ENCODE assay signal across 8 cellular contexts in the genomic region with DNA sequence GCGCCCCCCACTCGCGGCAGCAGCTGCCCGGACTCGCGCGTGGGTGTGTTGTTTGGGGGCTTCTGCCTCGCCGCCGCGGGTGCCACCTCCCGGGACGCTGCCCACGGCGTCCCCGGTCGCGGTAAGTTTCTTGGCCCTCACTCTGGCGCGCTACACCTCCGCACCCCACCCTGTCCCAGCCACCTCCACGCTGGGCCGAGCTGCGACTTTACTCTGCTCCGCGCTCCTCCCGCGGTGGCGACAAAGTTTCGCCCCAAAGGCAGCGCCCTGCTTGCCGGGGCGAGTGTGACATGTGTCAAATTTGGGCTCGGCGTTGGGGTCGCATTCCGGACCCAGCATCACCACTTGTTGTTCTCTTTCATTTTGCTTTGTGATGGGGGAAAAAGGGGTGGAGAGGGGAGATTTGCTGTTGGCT.
DNase-seq lines count a peak whose midpoint lies in the region; ATAC-seq and TF ChIP-seq lines count a peak whose summit lies in the region.

No MANE protein-coding gene starts in this region.

- peak overlapping the region; percentile 78 for H3K4me3 Mint-ChIP-seq in natural killer cell treated with Interleukin-12 subunit alpha and Interleukin-12 subunit beta and Interleukin-15 and Interleukin-18, amount 100 ng/mL, for 72 hours

- peaks cover 43 to 59% of the 10 kb centered on the region in 2 donors for H3K27me3 Mint-ChIP-seq in natural killer cell treated with Interleukin-12 subunit alpha and Interleukin-12 subunit beta and Interleukin-15 and Interleukin-18, amount 100 ng/mL, for 72 hours

- WGBS in SK-N-SH (ENCODE audit: low lambda C conversion rate) = 2% methylated on average over 34 of the region's 37 CpGs
- 1% methylated on average over 36 to 37 of the region's 37 CpGs for WGBS in esophagus, 2 donors

- ATAC-seq in SK-N-SH treated with all-trans-retinoic acid at 6 μM for 48 hours (no peak), GM21515 (IDR thresholded peaks at IDR 0.05; ENCODE audit: unreplicated experiment) (no peak), HG03442 (IDR thresholded peaks at IDR 0.05; ENCODE audit: unreplicated experiment) (no peak)
- ATAC-seq in natural killer cell treated with Interleukin-12 subunit alpha and Interleukin-12 subunit beta and Interleukin-15 and Interleukin-18, amount 100 ng/mL, for 72 hours = peak; percentile 18 to 53

- H3K9me3 ChIP-seq in SK-N-SH (no peaks in the 10 kb centered on the region), OCI-LY3 (ENCODE audit: insufficient read depth, low read length) (no peaks in the 10 kb centered on the region), esophagus (ENCODE audit: control insufficient read depth in 2 of 2, insufficient read depth in 1 of 2, low read depth in 1 of 2, low read length in 1 of 2) (no peaks in the 10 kb centered on the region)

- POLR2A ChIA-PET in SK-N-SH (lab: Yijun Ruan, JAX) = no interaction called here

- H3K9me3 Mint-ChIP-seq in natural killer cell treated with Interleukin-12 subunit alpha and Interleukin-12 subunit beta and Interleukin-15 and Interleukin-18, amount 100 ng/mL, for 72 hours = no peaks in the 10 kb centered on the region

- H3F3A ChIP-seq in SK-N-SH (replicated peaks; ENCODE audit: insufficient read depth) = peaks cover 3% of the 10 kb centered on the region

- H3K9me2 ChIP-seq in SK-N-SH = no peaks in the 10 kb centered on the region; the same call in 1 of the 2 replicates

- no peak for TF ChIP-seq EP300 in SK-N-SH (IDR thresholded peaks at IDR 0.05; ENCODE audit: borderline replicate concordance in 1 of 2, low read depth in 1 of 2, low read length in 1 of 2)

- H2AFZ ChIP-seq in SK-N-SH (ENCODE audit: low read depth) (no peak overlapping the region), OCI-LY3 (ENCODE audit: low read depth, low read length) (peak overlapping the region; percentile 94)

- H3K4me2 ChIP-seq in SK-N-SH (peak overlapping the region; percentile 73), OCI-LY3 (ENCODE audit: low read length) (peak overlapping the region; percentile 98)

- H3K9ac ChIP-seq in SK-N-SH (no peak overlapping the region), OCI-LY3 (ENCODE audit: low read length) (peak overlapping the region; percentile 90)

- no peak overlapping the region for H3K27ac Mint-ChIP-seq in natural killer cell treated with Interleukin-12 subunit alpha and Interleukin-12 subunit beta and Interleukin-15 and Interleukin-18, amount 100 ng/mL, for 72 hours

- H3K79me2 ChIP-seq in SK-N-SH (ENCODE audit: insufficient read depth) (no peaks in the 10 kb centered on the region), OCI-LY3 (ENCODE audit: low read length) (peaks cover 3% of the 10 kb centered on the region; the same call in 1 of the 2 replicates)

- peaks cover 0 to 3% of the 10 kb centered on the region in 2 experiments; a peak in 1 of 4 replicates for H3K4me1 ChIP-seq in SK-N-SH (ENCODE audit: control insufficient read depth in 1 of 2, insufficient read depth in 2 of 2, low read depth in 1 of 2, low read length in 1 of 2)
- H3K4me1 ChIP-seq in OCI-LY3 (ENCODE audit: low read length) = peaks cover 24% of the 10 kb centered on the region
- H3K4me1 ChIP-seq in esophagus (ENCODE audit: control insufficient read depth in 2 of 2, insufficient read depth in 2 of 2, low read length in 1 of 2) = peaks cover 0 to 3% of the 10 kb centered on the region in 2 donors

- DNase-seq in SK-N-SH = no peak
- DNase-seq in natural killer cell treated with Interleukin-12 subunit alpha and Interleukin-12 subunit beta and Interleukin-15 and Interleukin-18, amount 100 ng/mL, for 72 hours (ENCODE audit: low spot score) = no peak
- DNase-seq in cerebellar cortex (ENCODE audit: low spot score) = no peak

- no peak for TF ChIP-seq RAD21 in SK-N-SH (IDR thresholded peaks at IDR 0.05; ENCODE audit: low read length)

- CTCF ChIA-PET in SK-N-SH (lab: Yijun Ruan, JAX) = no interaction called here

- peaks cover 68% of the 10 kb centered on the region for H3K27me3 ChIP-seq in SK-N-SH (ENCODE audit: insufficient read depth)
- H3K27me3 ChIP-seq in OCI-LY3 (ENCODE audit: low read depth, low read length) = no peaks in the 10 kb centered on the region
- H3K27me3 ChIP-seq in esophagus (ENCODE audit: control insufficient read depth in 1 of 2, insufficient read depth in 2 of 2, low read length in 2 of 2) = no peaks in the 10 kb centered on the region

- H3K36me3 ChIP-seq in SK-N-SH (replicated peaks in 1 of 2; ENCODE audit: control insufficient read depth in 1 of 2, insufficient read depth in 2 of 2, low read length in 1 of 2) = no peaks in the 10 kb centered on the region
- H3K36me3 ChIP-seq in OCI-LY3 (replicated peaks; ENCODE audit: low read depth, low read length) = no peaks in the 10 kb centered on the region
- no peaks in the 10 kb centered on the region for H3K36me3 ChIP-seq in esophagus (ENCODE audit: control insufficient read depth in 2 of 2, insufficient read depth in 2 of 2, low read length in 1 of 2)

- no peak overlapping the region for H3K27ac ChIP-seq in SK-N-SH (ENCODE audit: low read depth in 2 of 2, low read length in 1 of 2)
- peak overlapping the region; percentile 90; the same call in 1 of the 2 replicates for H3K27ac ChIP-seq in OCI-LY3 (ENCODE audit: low read length)
- peak overlapping the region; percentile 95 for H3K27ac ChIP-seq in esophagus (ENCODE audit: low read depth in 2 of 2, low read length in 1 of 2)

- no peaks in the 10 kb centered on the region for H3K36me3 Mint-ChIP-seq in natural killer cell treated with Interleukin-12 subunit alpha and Interleukin-12 subunit beta and Interleukin-15 and Interleukin-18, amount 100 ng/mL, for 72 hours

- no peak for TF ChIP-seq CTCF in SK-N-SH (IDR thresholded peaks at IDR 0.05)
- no peak for TF ChIP-seq CTCF in OCI-LY3 (IDR thresholded peaks at IDR 0.05; ENCODE audit: low read depth, low read length)

- peaks cover 12 to 19% of the 10 kb centered on the region in 2 donors for H3K4me1 Mint-ChIP-seq in natural killer cell treated with Interleukin-12 subunit alpha and Interleukin-12 subunit beta and Interleukin-15 and Interleukin-18, amount 100 ng/mL, for 72 hours (ENCODE audit: low read depth in 2 of 2)

- H4K20me1 ChIP-seq in SK-N-SH (ENCODE audit: insufficient read depth) (no peaks in the 10 kb centered on the region), OCI-LY3 (ENCODE audit: insufficient read depth, low read length) (no peaks in the 10 kb centered on the region)

- H3K4me3 ChIP-seq in SK-N-SH (ENCODE audit: low read depth in 2 of 2, low read length in 1 of 2) (peak overlapping the region in 1 of 2 experiments; percentile 46; a peak in 3 of 4 replicates), OCI-LY3 (ENCODE audit: low read length) (peak overlapping the region; percentile 94), esophagus (ENCODE audit: low read depth in 1 of 2, low read length in 2 of 2) (peak overlapping the region; percentile 59 to 76)

TF ChIP-seq in SK-N-SH, 30 proteins besides CTCF, POLR2A, EP300 and RAD21:
- TF ChIP-seq POLR2AphosphoS5 (IDR thresholded peaks at IDR 0.05; ENCODE audit: low read depth, low read length) (no peak), EZH2phosphoT487 (IDR thresholded peaks at IDR 0.05; ENCODE audit: borderline replicate concordance, low read depth) (0 out of 2 replicates have a peak, but pooled peaks have one; percentile 4), FOXJ3 (CRISPR knock-in tag; IDR thresholded peaks at IDR 0.05) (no peak)

TF ChIP-seq in SK-N-SH treated with all-trans-retinoic acid at 6 μM for 48 hours, 23 proteins besides CTCF, POLR2A, EP300 and RAD21:
- TF ChIP-seq RARB (CRISPR knock-in tag; IDR thresholded peaks at IDR 0.05) (no peak), ZNF8 (CRISPR knock-in tag; IDR thresholded peaks at IDR 0.05) (no peak), ZC3H10 (CRISPR knock-in tag; IDR thresholded peaks at IDR 0.05) (no peak), TOX (CRISPR knock-in tag; IDR thresholded peaks at IDR 0.05; ENCODE audit: borderline replicate concordance) (no peak), TCF4 (CRISPR knock-in tag; IDR thresholded peaks at IDR 0.05; ENCODE audit: borderline replicate concordance) (no peak), ZNF565 (CRISPR knock-in tag; conservative IDR thresholded peaks at IDR 0.05; ENCODE audit: low read depth) (no peak)
- TF ChIP-seq, protein P1, sequence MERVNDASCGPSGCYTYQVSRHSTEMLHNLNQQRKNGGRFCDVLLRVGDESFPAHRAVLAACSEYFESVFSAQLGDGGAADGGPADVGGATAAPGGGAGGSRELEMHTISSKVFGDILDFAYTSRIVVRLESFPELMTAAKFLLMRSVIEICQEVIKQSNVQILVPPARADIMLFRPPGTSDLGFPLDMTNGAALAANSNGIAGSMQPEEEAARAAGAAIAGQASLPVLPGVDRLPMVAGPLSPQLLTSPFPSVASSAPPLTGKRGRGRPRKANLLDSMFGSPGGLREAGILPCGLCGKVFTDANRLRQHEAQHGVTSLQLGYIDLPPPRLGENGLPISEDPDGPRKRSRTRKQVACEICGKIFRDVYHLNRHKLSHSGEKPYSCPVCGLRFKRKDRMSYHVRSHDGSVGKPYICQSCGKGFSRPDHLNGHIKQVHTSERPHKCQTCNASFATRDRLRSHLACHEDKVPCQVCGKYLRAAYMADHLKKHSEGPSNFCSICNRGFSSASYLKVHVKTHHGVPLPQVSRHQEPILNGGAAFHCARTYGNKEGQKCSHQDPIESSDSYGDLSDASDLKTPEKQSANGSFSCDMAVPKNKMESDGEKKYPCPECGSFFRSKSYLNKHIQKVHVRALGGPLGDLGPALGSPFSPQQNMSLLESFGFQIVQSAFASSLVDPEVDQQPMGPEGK (CRISPR knock-in tag; IDR thresholded peaks at IDR 0.05; ENCODE audit: borderline replicate concordance) = no peak
- TF ChIP-seq, protein P2, sequence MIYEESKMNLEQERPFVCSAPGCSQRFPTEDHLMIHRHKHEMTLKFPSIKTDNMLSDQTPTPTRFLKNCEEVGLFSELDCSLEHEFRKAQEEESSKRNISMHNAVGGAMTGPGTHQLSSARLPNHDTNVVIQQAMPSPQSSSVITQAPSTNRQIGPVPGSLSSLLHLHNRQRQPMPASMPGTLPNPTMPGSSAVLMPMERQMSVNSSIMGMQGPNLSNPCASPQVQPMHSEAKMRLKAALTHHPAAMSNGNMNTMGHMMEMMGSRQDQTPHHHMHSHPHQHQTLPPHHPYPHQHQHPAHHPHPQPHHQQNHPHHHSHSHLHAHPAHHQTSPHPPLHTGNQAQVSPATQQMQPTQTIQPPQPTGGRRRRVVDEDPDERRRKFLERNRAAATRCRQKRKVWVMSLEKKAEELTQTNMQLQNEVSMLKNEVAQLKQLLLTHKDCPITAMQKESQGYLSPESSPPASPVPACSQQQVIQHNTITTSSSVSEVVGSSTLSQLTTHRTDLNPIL (CRISPR knock-in tag; IDR thresholded peaks at IDR 0.05; ENCODE audit: low read depth) = no peak

Comparison
In these comparisons a context has a peak if more than half of its experiments do, and no peak if none do; other contexts are left out.
1. H3K27ac ChIP-seq: peak in OCI-LY3 (single experiment) and esophagus (2 of 2); none in SK-N-SH (0 of 2).
2. ATAC-seq: peak in natural killer cell treated with Interleukin-12 subunit alpha and Interleukin-12 subunit beta and Interleukin-15 and Interleukin-18, amount 100 ng/mL, for 72 hours (2 of 2); none in SK-N-SH treated with all-trans-retinoic acid at 6 μM for 48 hours (single experiment), GM21515 (single experiment) and HG03442 (single experiment).